In genomic region chr1:36114371-36114770, GRCh38 we compare ENCODE assay signal across 2 cellular contexts.
TF ChIP-seq lines count a peak whose summit lies in the region.

No MANE protein-coding gene starts in this region.

TF ChIP-seq in SK-N-SH, 30 proteins besides CTCF, POLR2A, EP300 and RAD21:
- no peak for TF ChIP-seq RXRA (IDR thresholded peaks at IDR 0.05; ENCODE audit: borderline replicate concordance, low read depth)
- no peak for TF ChIP-seq POLR2AphosphoS5 (IDR thresholded peaks at IDR 0.05; ENCODE audit: low read depth, low read length)
- TF ChIP-seq JUND (IDR thresholded peaks at IDR 0.05), result no peak
- TF ChIP-seq TEAD4 (IDR thresholded peaks at IDR 0.05; ENCODE audit: borderline replicate concordance, insufficient read depth), result no peak
- TF ChIP-seq FOSL2 (IDR thresholded peaks at IDR 0.05; ENCODE audit: borderline replicate concordance, low read depth), result no peak
- no peak for TF ChIP-seq RCOR1 (IDR thresholded peaks at IDR 0.05; ENCODE audit: low read length)
- TF ChIP-seq REST (IDR thresholded peaks at IDR 0.05; ENCODE audit: low read depth, low read length), result no peak
- no peak for TF ChIP-seq CHD2 (IDR thresholded peaks at IDR 0.05; ENCODE audit: low read length, partially characterized antibody)
- no peak for TF ChIP-seq USF1 (IDR thresholded peaks at IDR 0.05; ENCODE audit: borderline replicate concordance, low read depth)
- no peak for TF ChIP-seq NFIC (IDR thresholded peaks at IDR 0.05; ENCODE audit: borderline replicate concordance)
- no peak for TF ChIP-seq MAX (IDR thresholded peaks at IDR 0.05; ENCODE audit: low read depth)
- no peak for TF ChIP-seq IRF3 (IDR thresholded peaks at IDR 0.05; ENCODE audit: low read depth, low read length)
- TF ChIP-seq SMC3 (IDR thresholded peaks at IDR 0.05; ENCODE audit: low read depth, low read length), result no peak
- TF ChIP-seq YY1 (IDR thresholded peaks at IDR 0.05; ENCODE audit: low read depth), result no peak
- no peak for TF ChIP-seq USF2 (IDR thresholded peaks at IDR 0.05; ENCODE audit: borderline replicate concordance, low read depth, low read length)
- no peak for TF ChIP-seq FOXJ3 (CRISPR knock-in tag; IDR thresholded peaks at IDR 0.05)
- no peak for TF ChIP-seq MEF2A (IDR thresholded peaks at IDR 0.05; ENCODE audit: borderline replicate concordance, low read depth)
- no peak for TF ChIP-seq GABPA (IDR thresholded peaks at IDR 0.05; ENCODE audit: low read depth)
- TF ChIP-seq GATA2 (CRISPR knock-in tag; IDR thresholded peaks at IDR 0.05), result no peak

TF ChIP-seq in SK-N-SH treated with all-trans-retinoic acid at 6 μM for 48 hours, 23 proteins besides CTCF, POLR2A, EP300 and RAD21:
- TF ChIP-seq PPARA (CRISPR knock-in tag; IDR thresholded peaks at IDR 0.05; ENCODE audit: borderline replicate concordance), result no peak
- TF ChIP-seq ESRRG (CRISPR knock-in tag; IDR thresholded peaks at IDR 0.05), result no peak
- no peak for TF ChIP-seq ISL1 (CRISPR knock-in tag; IDR thresholded peaks at IDR 0.05)
